17 cellular contexts compared by ENCODE assay signal in the genomic region with DNA sequence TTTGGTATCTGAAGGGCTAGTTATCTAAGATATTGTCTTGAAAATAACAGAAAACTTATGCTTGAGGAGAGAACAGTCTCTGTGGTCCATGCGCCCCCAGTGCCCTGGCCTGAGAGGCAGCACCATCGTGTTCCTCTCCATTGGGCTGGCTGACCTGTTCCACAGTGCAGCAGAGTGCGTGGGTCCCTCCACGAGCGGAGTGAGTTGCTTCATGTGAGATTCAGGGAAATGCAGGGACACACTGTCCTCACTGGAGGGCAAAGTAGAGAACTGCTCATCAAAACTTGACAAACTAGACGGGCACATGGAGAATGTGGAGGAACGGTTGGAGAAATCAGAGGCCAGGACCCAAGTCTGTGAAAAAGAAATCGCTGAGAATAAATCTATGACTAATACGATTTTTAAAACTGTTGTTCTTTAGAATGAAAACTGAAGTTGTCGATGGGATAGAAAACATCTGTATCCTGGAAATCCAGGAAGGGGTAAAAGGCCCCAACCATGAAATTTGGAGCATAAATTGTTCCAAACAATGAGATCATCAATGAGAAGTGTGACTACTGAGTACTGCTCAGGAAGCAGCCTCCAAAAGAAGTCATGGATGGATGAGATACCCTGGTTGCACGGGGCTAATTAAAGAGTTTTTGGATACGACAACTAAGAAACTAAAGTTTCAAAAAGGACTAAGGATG. TPM values are rescaled to one million over a fixed set of nuclear protein-coding genes. Genes with fewer than 3 reads are reported as not detected.
DNase-seq lines count a peak whose midpoint lies in the region; ATAC-seq and TF ChIP-seq lines count a peak whose summit lies in the region.
"Had no signal": no experiment of that assay in that cellular context is flagged by ENCODE, and none has a peak within 500 bp of the region (broad histone marks: within the 10 kb centered on the region; RNA-seq: fewer than 3 reads in every experiment).

No MANE protein-coding gene starts in this region.

- peaks cover 5 to 63% (median 29%) of the 10 kb centered on the region in 11 experiments; a peak in 20 of 22 replicates for H4K20me1 ChIP-seq in BLaER1 treated with 17β-estradiol and CSF1 and Interleukin-3, amounts not matched to agents 10 nM and 100 nM
- H4K20me1 ChIP-seq in GM23248 (ENCODE audit: insufficient read depth), result no peaks in the 10 kb centered on the region; the same call in 1 of the 2 replicates

- H3K27ac ChIP-seq in BLaER1 treated with 17β-estradiol and CSF1 and Interleukin-3, amounts not matched to agents 10 nM and 100 nM, result peak overlapping the region in 4 of 11 experiments; percentile 29 to 62 (median 51); a peak in 7 of 22 replicates
- H3K27ac ChIP-seq in GM23248, result peak overlapping the region; percentile 40; the same call in 1 of the 2 replicates
- H3K27ac ChIP-seq in endodermal cell (ENCODE audit: low read depth, low read length), result no peak overlapping the region
- H3K27ac ChIP-seq in psoas muscle, result no peak overlapping the region
- H3K27ac ChIP-seq: RWPE1 had no signal

- peak overlapping the region in 4 of 11 experiments; percentile 1 to 16 (median 13); a peak in 2 of 22 replicates for H3K9ac ChIP-seq in BLaER1 treated with 17β-estradiol and CSF1 and Interleukin-3, amounts not matched to agents 10 nM and 100 nM
- H3K9ac ChIP-seq in GM23248, result no peak overlapping the region
- no peak overlapping the region for H3K9ac ChIP-seq in endodermal cell (ENCODE audit: extremely low read depth, low read length, poor library complexity, severe bottlenecking)

- no peak overlapping the region for H3K4me3 Mint-ChIP-seq in endodermal cell
- H3K4me3 Mint-ChIP-seq: activated naive CD8-positive, alpha-beta T cell treated with anti-CD3 and anti-CD28 coated beads, Interleukin-2, amount 10 ng/mL, durations not matched to agents 7 days and 5 days; B cell; stimulated activated effector memory CD8-positive, alpha-beta T cell treated with anti-CD3 and anti-CD28 coated beads, Interleukin-12 subunit alpha, Interleukin-12 subunit beta, amount 100 ng/mL, for 72 hours had no signal

- DNase-seq in GM23248, result no peak
- DNase-seq in endodermal cell, result no peak
- no peak for DNase-seq in psoas muscle
- no peak for DNase-seq in AG08395 (ENCODE audit: low spot score)
- no peak for DNase-seq in occipital lobe (lab: John Stamatoyannopoulos, UW)
- no peak for DNase-seq in GOT3 (lab: John Stamatoyannopoulos, UW)
- DNase-seq: activated CD8-positive, alpha-beta memory T cell treated with anti-CD3 and anti-CD28 coated beads for 24 hours; activated naive CD8-positive, alpha-beta T cell treated with anti-CD3 and anti-CD28 coated beads, Interleukin-2, amount 10 ng/mL, durations not matched to agents 7 days and 5 days; Calu3; foreskin melanocyte; NCI-H510A treated with DMSO at 0.1 percent for 48 hours; transverse colon had no signal

- peaks cover 10% of the 10 kb centered on the region for H3K4me1 Mint-ChIP-seq in endodermal cell

- H3K27ac Mint-ChIP-seq in endodermal cell, result peak overlapping the region; percentile 73
- H3K27ac Mint-ChIP-seq: B cell had no signal

- H3K4me1 ChIP-seq in BLaER1 treated with 17β-estradiol and CSF1 and Interleukin-3, amounts not matched to agents 10 nM and 100 nM, result peaks cover 8 to 32% (median 24%) of the 10 kb centered on the region in 10 experiments; a peak in 18 of 20 replicates
- peaks cover 13% of the 10 kb centered on the region for H3K4me1 ChIP-seq in GM23248 (ENCODE audit: insufficient read depth)
- no peaks in the 10 kb centered on the region for H3K4me1 ChIP-seq in endodermal cell (ENCODE audit: control insufficient read depth, insufficient read depth, low read length)
- H3K4me1 ChIP-seq in psoas muscle, result no peaks in the 10 kb centered on the region

- in situ Hi-C loops in GM23248 (cut with MboI), result no loop called here

- H3F3A ChIP-seq in GM23248 (ENCODE audit: insufficient read depth), result peaks cover 24% of the 10 kb centered on the region

- H3K36me3 ChIP-seq in BLaER1 treated with 17β-estradiol and CSF1 and Interleukin-3, amounts not matched to agents 10 nM and 100 nM, result peaks cover 48 to 99% (median 69%) of the 10 kb centered on the region in 11 experiments
- H3K36me3 ChIP-seq in GM23248 (ENCODE audit: low read depth), result peaks cover 46% of the 10 kb centered on the region; the same call in 1 of the 2 replicates
- peaks cover 56% of the 10 kb centered on the region for H3K36me3 ChIP-seq in endodermal cell (ENCODE audit: control insufficient read depth, insufficient read depth, low read length)
- H3K36me3 ChIP-seq in psoas muscle (ENCODE audit: insufficient read depth in 1 of 2, low read depth in 1 of 2), result peaks cover 2 to 79% of the 10 kb centered on the region in 2 donors

- H3K9me3 Mint-ChIP-seq in endodermal cell, result no peaks in the 10 kb centered on the region
- H3K9me3 Mint-ChIP-seq: activated naive CD8-positive, alpha-beta T cell treated with anti-CD3 and anti-CD28 coated beads, Interleukin-2, amount 10 ng/mL, durations not matched to agents 7 days and 5 days; stimulated activated effector memory CD8-positive, alpha-beta T cell treated with anti-CD3 and anti-CD28 coated beads, Interleukin-12 subunit alpha, Interleukin-12 subunit beta, amount 100 ng/mL, for 72 hours had no signal

- no peaks in the 10 kb centered on the region for H3K9me3 ChIP-seq in BLaER1 treated with 17β-estradiol and CSF1 and Interleukin-3, amounts not matched to agents 10 nM and 100 nM (replicated peaks in 1 of 11)
- H3K9me3 ChIP-seq in GM23248 (ENCODE audit: low read depth) (no peaks in the 10 kb centered on the region), endodermal cell (ENCODE audit: control insufficient read depth, low read length) (no peaks in the 10 kb centered on the region), psoas muscle (no peaks in the 10 kb centered on the region)
- H3K9me3 ChIP-seq: transverse colon had no signal

- H3K4me3 ChIP-seq in BLaER1 treated with 17β-estradiol and CSF1 and Interleukin-3, amounts not matched to agents 10 nM and 100 nM, result no peak overlapping the region
- H3K4me3 ChIP-seq in GM23248, result no peak overlapping the region
- H3K4me3 ChIP-seq in endodermal cell (ENCODE audit: low read length), result no peak overlapping the region
- no peak overlapping the region for H3K4me3 ChIP-seq in psoas muscle
- H3K4me3 ChIP-seq: transverse colon had no signal

- H3K36me3 Mint-ChIP-seq in endodermal cell (ENCODE audit: low read depth), result peaks cover 28% of the 10 kb centered on the region

- H3K4me2 ChIP-seq in BLaER1 treated with 17β-estradiol and CSF1 and Interleukin-3, amounts not matched to agents 10 nM and 100 nM, result peak overlapping the region in 10 of 11 experiments; percentile 10 to 68 (median 61); a peak in 17 of 22 replicates
- no peak overlapping the region for H3K4me2 ChIP-seq in GM23248 (ENCODE audit: unreplicated experiment)

- no peaks in the 10 kb centered on the region for H3K27me3 Mint-ChIP-seq in endodermal cell (ENCODE audit: insufficient read depth)
- H3K27me3 Mint-ChIP-seq: activated naive CD8-positive, alpha-beta T cell treated with anti-CD3 and anti-CD28 coated beads, Interleukin-2, amount 10 ng/mL, durations not matched to agents 7 days and 5 days; B cell had no signal

- WGBS in GM23248 (ENCODE audit: low coverage in 1 of 2, low lambda C conversion rate in 2 of 2, missing lambda C conversion rate in 2 of 2), 2 experiments, result 71 to 75% methylated on average over 12 of the region's 12 CpGs
- WGBS in endodermal cell (ENCODE audit: insufficient coverage in 1 of 2, insufficient read length in 1 of 2), 2 experiments, result 94 to 95% methylated on average over 10 to 12 of the region's 12 CpGs
- WGBS in psoas muscle, 3 donors, result 54 to 69% (median 59%) methylated on average over 12 of the region's 12 CpGs

- peaks cover 22% of the 10 kb centered on the region for H3K79me2 ChIP-seq in GM23248 (ENCODE audit: insufficient read depth)

- intact Hi-C loops in psoas muscle (cut with DNase I), result no loop called here

- no peak overlapping the region for H2AFZ ChIP-seq in GM23248

- H3K27me3 ChIP-seq in BLaER1 treated with 17β-estradiol and CSF1 and Interleukin-3, amounts not matched to agents 10 nM and 100 nM, result no peaks in the 10 kb centered on the region
- H3K27me3 ChIP-seq in GM23248 (replicated peaks; ENCODE audit: insufficient read depth) (no peaks in the 10 kb centered on the region), endodermal cell (ENCODE audit: control insufficient read depth, insufficient read depth, low read length, poor library complexity, severe bottlenecking) (no peaks in the 10 kb centered on the region), psoas muscle (ENCODE audit: insufficient read depth in 3 of 3, low read length in 2 of 3) (no peaks in the 10 kb centered on the region)
- H3K27me3 ChIP-seq: transverse colon had no signal

- peak in 3 of 4 donors; percentile 55 to 74 (median 68) for ATAC-seq in psoas muscle
- ATAC-seq: activated CD4-positive, CD25-positive, alpha-beta regulatory T cell treated with anti-CD3 and anti-CD28 coated beads, Interleukin-2, amount 50 U/mL, for 24 hours; stimulated activated effector memory CD8-positive, alpha-beta T cell treated with anti-CD3 and anti-CD28 coated beads, Interleukin-12 subunit alpha, Interleukin-12 subunit beta, amount 100 ng/mL, for 72 hours had no signal

- TF ChIP-seq CTCF in endodermal cell (conservative IDR thresholded peaks at IDR 0.05) (no peak), psoas muscle (IDR thresholded peaks at IDR 0.05) (no peak)

- H3K9me2 ChIP-seq in GM23248 (ENCODE audit: insufficient read depth), result no peaks in the 10 kb centered on the region

RNA-seq across cellular contexts. Expression of a gene that starts 58.1 kb away (rescaled TPM):
- total RNA-seq in GM23248 (2014; rRNA removed; shearing (Covaris generic)), result 15.0 and 19.5 TPM in 2 replicates
- polyA plus RNA-seq in GM23248 (2016; fragmentation: Nextera tagmentation; extraction: Ambion mirVana), result 14.4 and 15.1 TPM in 2 replicates
- total RNA-seq in endodermal cell, result 10 to 100 TPM; 43.9 to 44.6 TPM
- polyA plus RNA-seq in endodermal cell (2013, experiment 1 of 2), result 28.8 TPM
- polyA plus RNA-seq in endodermal cell (2013, experiment 2 of 2), result 29.3 TPM
- 10 to 100 TPM; 19.9 to 26.0 (median 24.7) TPM for total RNA-seq in psoas muscle
- 10 to 100 TPM in 2 of 3 donors, 1 to 10 TPM in 1; 9.1 to 12.3 (median 10.9) TPM for polyA plus RNA-seq in psoas muscle
- 122 TPM for total RNA-seq in occipital lobe
